10 cellular contexts compared by ENCODE assay signal in genomic region chr3:57864853-57865252, GRCh38.
DNase-seq lines count a peak whose midpoint lies in the region; ATAC-seq, FAIRE-seq and TF ChIP-seq lines count a peak whose summit lies in the region.
"Had no signal": no experiment of that assay in that cellular context is flagged by ENCODE, and none has a peak within 500 bp of the region (broad histone marks: within the 10 kb centered on the region; RNA-seq: fewer than 3 reads in every experiment).

No MANE protein-coding gene starts in this region.

- no peaks in the 10 kb centered on the region for H4K20me1 ChIP-seq in IMR-90 (ENCODE audit: insufficient read depth, low read length)
- H4K20me1 ChIP-seq in K562 (replicated peaks; ENCODE audit: control insufficient read depth, insufficient read depth, low read length): no peaks in the 10 kb centered on the region

- in situ Hi-C loops in IMR-90 (cut with MboI; ENCODE audit: low sequenced_read_pairs): loop anchor here (10.0 to 25.0 kb wide), 2 partner anchors 230 to 478 kb away; no protein-coding TSS in a partner anchor
- in situ Hi-C loops in K562 (cut with MboI): no loop called here

- intact Hi-C loops in IMR-90 (cut with micrococcal nuclease) (loop anchor here (5.0 to 10.0 kb wide), 3 partner anchors 142 to 432 kb away; partner anchors contain the start of gene FLNB), K562 (cut with micrococcal nuclease) (loop anchor here (10.0 kb wide), 3 partner anchors 140 to 470 kb away; partner anchors contain the start of gene FLNB)

- no peak overlapping the region for H2BK120ac ChIP-seq in IMR-90 (ENCODE audit: low read depth, low read length)

- no peak overlapping the region for H3K18ac ChIP-seq in IMR-90 (ENCODE audit: low read depth, low read length)

- no peak overlapping the region for H4K8ac ChIP-seq in IMR-90 (ENCODE audit: low read depth in 2 of 2, low read length in 2 of 2)

- H3K4me1 ChIP-seq in IMR-90 (ENCODE audit: control insufficient read depth, insufficient read depth, low read length): no peaks in the 10 kb centered on the region
- no peaks in the 10 kb centered on the region for H3K4me1 ChIP-seq in K562 (replicated peaks in 1 of 2; ENCODE audit: control insufficient read depth in 2 of 2, insufficient read depth in 2 of 2, low read length in 2 of 2)

- WGBS in IMR-90 (ENCODE audit: extremely low coverage in 2 of 2, insufficient read length in 1 of 2), 2 experiments: no CpG with 5 or more reads among the region's 1 CpG
- WGBS in K562 (ENCODE audit: insufficient coverage, low coverage, missing lambda C conversion rate): 57% methylated on average over 1 of the region's 1 CpG

- no peaks in the 10 kb centered on the region for H3K9me1 ChIP-seq in IMR-90 (ENCODE audit: insufficient read depth, low read length)
- H3K9me1 ChIP-seq in K562 (ENCODE audit: control insufficient read depth, insufficient read depth, low read length): no peaks in the 10 kb centered on the region

- no peak overlapping the region for H2AK9ac ChIP-seq in IMR-90 (replicated peaks; ENCODE audit: low read depth, low read length, poor library complexity)

- H3K27me3 ChIP-seq in IMR-90 (ENCODE audit: control insufficient read depth, insufficient read depth, low read length) (no peaks in the 10 kb centered on the region), K562 (ENCODE audit: control insufficient read depth in 2 of 2, insufficient read depth in 2 of 2, low read length in 2 of 2) (no peaks in the 10 kb centered on the region)

- H3K79me1 ChIP-seq in IMR-90 (ENCODE audit: low read depth in 1 of 2, low read length in 2 of 2): peaks cover 0 to 10% of the 10 kb centered on the region in 2 experiments; a peak in 1 of 4 replicates

- no peak overlapping the region for H3K4me3 ChIP-seq in IMR-90 (ENCODE audit: insufficient read depth, low read depth, low read length)
- no peak overlapping the region for H3K4me3 ChIP-seq in K562

- BruUV-seq in IMR-90 (replicated peaks; lab: Mats Ljungman, UMichigan) (no TSS peak), K562 (replicated peaks; lab: Mats Ljungman, UMichigan) (no TSS peak)

- H4K5ac ChIP-seq in IMR-90 (ENCODE audit: low read depth, low read length): no peak overlapping the region

- FAIRE-seq in K562 (lab: Jason Lieb, UNC): no peak

- H3K27ac ChIP-seq in IMR-90 (ENCODE audit: insufficient read depth, low read length) (no peak overlapping the region), K562 (ENCODE audit: extremely low read depth, low read depth, low read length) (no peak overlapping the region)

- H2BK15ac ChIP-seq in IMR-90 (ENCODE audit: low read depth, low read length): no peak overlapping the region

- no peak for TF ChIP-seq POLR2A in IMR-90 (IDR thresholded peaks at IDR 0.05; ENCODE audit: low read depth, low read length)
- no peak for TF ChIP-seq POLR2A in K562 (conservative IDR thresholded peaks at IDR 0.05)

- H2AFZ ChIP-seq in IMR-90 (replicated peaks; ENCODE audit: low read length, poor library complexity): no peak overlapping the region
- no peak overlapping the region for H2AFZ ChIP-seq in K562 (ENCODE audit: low read depth, low read length)

- no peak overlapping the region for H4K91ac ChIP-seq in IMR-90 (ENCODE audit: insufficient read depth, low read depth, low read length)

- no peak overlapping the region for H3K23ac ChIP-seq in IMR-90 (ENCODE audit: low read depth, low read length)

- no peak overlapping the region for H3K14ac ChIP-seq in IMR-90 (replicated peaks; ENCODE audit: low read depth, low read length)

- no peak overlapping the region for H3K4ac ChIP-seq in IMR-90 (ENCODE audit: low read depth, low read length)

- ATAC-seq in IMR-90 (ENCODE audit: low read depth) (peak; percentile 63), K562 (no peak), GM19351 (IDR thresholded peaks at IDR 0.05; ENCODE audit: unreplicated experiment) (no peak), HG02870 (IDR thresholded peaks at IDR 0.05; ENCODE audit: unreplicated experiment) (no peak)

- no peak for TF ChIP-seq EP300 in K562 (IDR thresholded peaks at IDR 0.05; ENCODE audit: low read length)

- TF ChIP-seq CTCF in IMR-90 (conservative IDR thresholded peaks at IDR 0.05; ENCODE audit: low read depth, low read length) (peak; percentile 61), K562 (IDR thresholded peaks at IDR 0.05 in 2 of 3, conservative IDR thresholded peaks at IDR 0.05 in 1 of 3; ENCODE audit: insufficient read depth in 2 of 3, low read depth in 1 of 3, low read length in 3 of 3) (peak in 1 of 3 experiments; percentile 45; a peak in 2 of 6 replicates)

- H3K4me2 ChIP-seq in IMR-90 (ENCODE audit: low read depth, low read length): no peak overlapping the region
- no peak overlapping the region for H3K4me2 ChIP-seq in K562 (ENCODE audit: insufficient read depth, low read length)

- no peak overlapping the region for H2AK5ac ChIP-seq in IMR-90 (ENCODE audit: low read depth, low read length)

- peaks cover 8% of the 10 kb centered on the region for H3K36me3 ChIP-seq in IMR-90 (ENCODE audit: control insufficient read depth, insufficient read depth, low read length)
- peaks cover 33% of the 10 kb centered on the region; the same call in 2 of the 3 replicates for H3K36me3 ChIP-seq in K562 (ENCODE audit: control insufficient read depth, insufficient read depth, low read length)

- TF ChIP-seq RAD21 in IMR-90 (IDR thresholded peaks at IDR 0.05; ENCODE audit: low read length) (peak; percentile 66), K562 (CRISPR knock-in tag; conservative IDR thresholded peaks at IDR 0.05 in 1 of 2, IDR thresholded peaks at IDR 0.05 in 1 of 2) (peak; percentile 39 to 46; a peak in 3 of 4 replicates)

- POLR2A ChIA-PET in IMR-90 (lab: Charles Lee; ENCODE audit: unreplicated experiment): no interaction called here
- POLR2A ChIA-PET in K562 (lab: Yijun Ruan, JAX): no interaction called here

- H2BK20ac ChIP-seq in IMR-90 (ENCODE audit: low read depth, low read length): no peak overlapping the region

- no peak overlapping the region for H3K9ac ChIP-seq in IMR-90 (ENCODE audit: low read depth, low read length)
- H3K9ac ChIP-seq in K562 (ENCODE audit: insufficient read depth in 1 of 2, low read depth in 2 of 2, low read length in 2 of 2): no peak overlapping the region

- no peaks in the 10 kb centered on the region for H3K9me3 ChIP-seq in IMR-90 (ENCODE audit: control insufficient read depth, insufficient read depth, low read length)
- H3K9me3 ChIP-seq in K562 (replicated peaks; ENCODE audit: control insufficient read depth, insufficient read depth, low read depth, low read length): no peaks in the 10 kb centered on the region

- dilution Hi-C loops in IMR-90 (cut with HindIII; ENCODE audit: low sequenced_read_pairs, unreplicated experiment): no loop called here

- H3K56ac ChIP-seq in IMR-90 (ENCODE audit: extremely low read depth, insufficient read depth, low read length): no peak overlapping the region

- no peak overlapping the region for H2BK5ac ChIP-seq in IMR-90 (ENCODE audit: low read depth, low read length, poor library complexity, severe bottlenecking)

- DNase-seq in AG08395 (ENCODE audit: low spot score): peak; percentile 10
- peak; percentile 45 for DNase-seq in IMR-90
- peak in 1 of 4 experiments; percentile 6 for DNase-seq in K562 (ENCODE audit: extremely low read depth in 1 of 4, low spot score in 3 of 4)
- peak; percentile 18 for DNase-seq in left kidney (ENCODE audit: low read depth, low spot score)
- DNase-seq in GM19238 (ENCODE audit: insufficient read length, low spot score): no peak
- no peak for DNase-seq in HUDEP-2 (lab: John Stamatoyannopoulos, UW; ENCODE audit: unreplicated experiment in 76 of 76)
- DNase-seq: NCI-H146, T-helper 9 cell had no signal

- CTCF ChIA-PET in IMR-90 (lab: Yijun Ruan, JAX): interaction anchor here (0.6 to 0.7 kb wide), 2 partner anchors 9 to 112 kb away, joined by 3 to 5 read pairs; no protein-coding TSS in a partner anchor
- CTCF ChIA-PET in K562 (lab: Yijun Ruan, JAX; ENCODE audit: low intra/inter-chr PET ratio): interaction anchor here (0.9 kb wide), 1 partner anchor 309 kb away, joined by 3 read pairs; no protein-coding TSS in a partner anchor

- no peaks in the 10 kb centered on the region for H3K79me2 ChIP-seq in K562 (ENCODE audit: control insufficient read depth, insufficient read depth, low read length)

TF ChIP-seq in IMR-90, 13 proteins besides CTCF, POLR2A, EP300 and RAD21:
- peak; percentile 52 for TF ChIP-seq SMC3 (IDR thresholded peaks at IDR 0.05; ENCODE audit: low read depth, low read length)
- TF ChIP-seq USF2 (IDR thresholded peaks at IDR 0.05; ENCODE audit: low read depth, low read length): no peak

TF ChIP-seq in K562, 482 proteins besides CTCF, POLR2A, EP300 and RAD21 (continues in another document):
- TF ChIP-seq CEBPZ (IDR thresholded peaks at IDR 0.05; ENCODE audit: borderline replicate concordance, low read depth, low read length): no peak

Comparison
In these comparisons a context has a peak if more than half of its experiments do, and no peak if none do; other contexts are left out.
1. DNase-seq: peak in AG08395 (single experiment), IMR-90 (single experiment) and left kidney (single experiment); none in GM19238 (single experiment) and HUDEP-2 (0 of 76).